In the genomic region with DNA sequence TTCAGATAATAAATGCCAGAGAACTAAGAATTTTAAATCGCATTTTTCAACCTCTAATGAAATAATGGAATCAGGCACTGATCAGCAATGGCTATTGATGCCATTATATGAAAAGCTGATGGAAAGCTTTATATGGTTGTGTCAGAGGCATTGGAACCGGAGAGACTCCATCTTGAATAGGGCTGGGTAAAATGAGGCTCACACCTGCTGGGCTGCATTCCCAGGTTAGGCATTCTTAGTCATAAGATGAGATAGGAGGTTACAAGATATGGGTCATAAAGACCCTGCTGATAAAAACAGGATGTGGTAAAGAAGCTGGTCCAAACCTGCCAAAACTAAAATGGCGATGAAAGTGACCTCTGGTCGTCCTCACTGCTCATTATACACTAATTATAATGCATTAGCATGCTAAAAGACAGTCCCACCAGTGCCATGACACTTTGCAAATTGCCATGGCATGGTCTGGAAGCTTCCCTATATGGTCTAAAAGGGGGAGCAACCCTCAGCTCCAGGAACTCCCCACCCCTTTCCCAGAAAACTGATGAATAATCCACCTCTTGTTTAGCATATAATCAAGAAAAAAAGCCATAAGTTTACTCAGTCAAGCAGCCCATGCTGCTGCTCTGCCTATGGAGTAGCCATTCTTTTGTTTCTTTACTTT, we compare ENCODE assay signal across 1 cellular context.
A peak's percentile ranks its signal among the peaks of the same experiment; 100 is the strongest.
TF ChIP-seq lines count a peak whose summit lies in the region.

No MANE protein-coding gene starts in this region.

TF ChIP-seq in K562, 482 proteins besides CTCF, POLR2A, EP300 and RAD21 (continued from another document and continues in another):
- TF ChIP-seq, protein P1, sequence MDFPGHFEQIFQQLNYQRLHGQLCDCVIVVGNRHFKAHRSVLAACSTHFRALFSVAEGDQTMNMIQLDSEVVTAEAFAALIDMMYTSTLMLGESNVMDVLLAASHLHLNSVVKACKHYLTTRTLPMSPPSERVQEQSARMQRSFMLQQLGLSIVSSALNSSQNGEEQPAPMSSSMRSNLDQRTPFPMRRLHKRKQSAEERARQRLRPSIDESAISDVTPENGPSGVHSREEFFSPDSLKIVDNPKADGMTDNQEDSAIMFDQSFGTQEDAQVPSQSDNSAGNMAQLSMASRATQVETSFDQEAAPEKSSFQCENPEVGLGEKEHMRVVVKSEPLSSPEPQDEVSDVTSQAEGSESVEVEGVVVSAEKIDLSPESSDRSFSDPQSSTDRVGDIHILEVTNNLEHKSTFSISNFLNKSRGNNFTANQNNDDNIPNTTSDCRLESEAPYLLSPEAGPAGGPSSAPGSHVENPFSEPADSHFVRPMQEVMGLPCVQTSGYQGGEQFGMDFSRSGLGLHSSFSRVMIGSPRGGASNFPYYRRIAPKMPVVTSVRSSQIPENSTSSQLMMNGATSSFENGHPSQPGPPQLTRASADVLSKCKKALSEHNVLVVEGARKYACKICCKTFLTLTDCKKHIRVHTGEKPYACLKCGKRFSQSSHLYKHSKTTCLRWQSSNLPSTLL (IDR thresholded peaks at IDR 0.05), result no peak
- TF ChIP-seq TEAD2 (tag; IDR thresholded peaks at IDR 0.05) (peak; percentile 79), ATF7 (IDR thresholded peaks at IDR 0.05) (no peak), BCL6 (CRISPR knock-in tag; IDR thresholded peaks at IDR 0.05) (peak; percentile 97), JUND (IDR thresholded peaks at IDR 0.05; ENCODE audit: borderline replicate concordance, low read depth, low read length) (no peak), JUND (tag; IDR thresholded peaks at IDR 0.05; ENCODE audit: borderline replicate concordance, low read depth, low read length) (peak; percentile 48; the same call in 1 of the 3 replicates), PHF8 (IDR thresholded peaks at IDR 0.05; ENCODE audit: borderline replicate concordance, low read length) (no peak), DMBX1 (CRISPR knock-in tag; IDR thresholded peaks at IDR 0.05; ENCODE audit: borderline replicate concordance) (peak; percentile 91), CHD4 (IDR thresholded peaks at IDR 0.05; ENCODE audit: insufficient read depth, insufficient replicate concordance, low read depth, low read length, poor library complexity, severe bottlenecking) (no peak), YY1 (IDR thresholded peaks at IDR 0.05; ENCODE audit: borderline replicate concordance in 1 of 3, control insufficient read depth in 1 of 3, extremely low read depth in 1 of 3, insufficient read depth in 3 of 3, insufficient read length in 1 of 3, insufficient replicate concordance in 2 of 3, low read depth in 1 of 3, low read length in 2 of 3) (peak in 1 of 3 experiments; percentile 27), ZEB2 (IDR thresholded peaks at IDR 0.05) (peak; percentile 69), ZFPM2 (CRISPR knock-in tag; IDR thresholded peaks at IDR 0.05) (no peak), MYC (IDR thresholded peaks at IDR 0.05; ENCODE audit: low read depth, low read length) (no peak), MYC (CRISPR knock-in tag; IDR thresholded peaks at IDR 0.05; ENCODE audit: borderline replicate concordance, low read depth) (peak; percentile 54; the same call in 1 of the 2 replicates), ASH1L (IDR thresholded peaks at IDR 0.05; ENCODE audit: borderline replicate concordance, low read depth, partially characterized antibody) (no peak), CBX5 (IDR thresholded peaks at IDR 0.05; ENCODE audit: borderline replicate concordance, low read depth) (no peak), E2F3 (CRISPR knock-in tag; IDR thresholded peaks at IDR 0.05) (peak; percentile 95), C11orf30 (IDR thresholded peaks at IDR 0.05; ENCODE audit: low read depth) (no peak), GTF2A2 (tag; IDR thresholded peaks at IDR 0.05) (peak; percentile 88), ZNF766 (CRISPR knock-in tag; conservative IDR thresholded peaks at IDR 0.05) (peak; percentile 97), HIVEP1 (CRISPR knock-in tag; IDR thresholded peaks at IDR 0.05) (peak; percentile 90), ZNF830 (CRISPR knock-in tag; IDR thresholded peaks at IDR 0.05) (0 out of 2 replicates have a peak, but pooled peaks have one; percentile 56)
- TF ChIP-seq, protein P2, sequence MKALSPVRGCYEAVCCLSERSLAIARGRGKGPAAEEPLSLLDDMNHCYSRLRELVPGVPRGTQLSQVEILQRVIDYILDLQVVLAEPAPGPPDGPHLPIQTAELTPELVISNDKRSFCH (CRISPR knock-in tag; IDR thresholded peaks at IDR 0.05), result no peak
- TF ChIP-seq, protein P2 (tag; IDR thresholded peaks at IDR 0.05), result peak; percentile 94
- TF ChIP-seq, protein P3, sequence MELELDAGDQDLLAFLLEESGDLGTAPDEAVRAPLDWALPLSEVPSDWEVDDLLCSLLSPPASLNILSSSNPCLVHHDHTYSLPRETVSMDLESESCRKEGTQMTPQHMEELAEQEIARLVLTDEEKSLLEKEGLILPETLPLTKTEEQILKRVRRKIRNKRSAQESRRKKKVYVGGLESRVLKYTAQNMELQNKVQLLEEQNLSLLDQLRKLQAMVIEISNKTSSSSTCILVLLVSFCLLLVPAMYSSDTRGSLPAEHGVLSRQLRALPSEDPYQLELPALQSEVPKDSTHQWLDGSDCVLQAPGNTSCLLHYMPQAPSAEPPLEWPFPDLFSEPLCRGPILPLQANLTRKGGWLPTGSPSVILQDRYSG (tag; conservative IDR thresholded peaks at IDR 0.05; ENCODE audit: low read depth), result peak; percentile 97
- TF ChIP-seq, protein P4, sequence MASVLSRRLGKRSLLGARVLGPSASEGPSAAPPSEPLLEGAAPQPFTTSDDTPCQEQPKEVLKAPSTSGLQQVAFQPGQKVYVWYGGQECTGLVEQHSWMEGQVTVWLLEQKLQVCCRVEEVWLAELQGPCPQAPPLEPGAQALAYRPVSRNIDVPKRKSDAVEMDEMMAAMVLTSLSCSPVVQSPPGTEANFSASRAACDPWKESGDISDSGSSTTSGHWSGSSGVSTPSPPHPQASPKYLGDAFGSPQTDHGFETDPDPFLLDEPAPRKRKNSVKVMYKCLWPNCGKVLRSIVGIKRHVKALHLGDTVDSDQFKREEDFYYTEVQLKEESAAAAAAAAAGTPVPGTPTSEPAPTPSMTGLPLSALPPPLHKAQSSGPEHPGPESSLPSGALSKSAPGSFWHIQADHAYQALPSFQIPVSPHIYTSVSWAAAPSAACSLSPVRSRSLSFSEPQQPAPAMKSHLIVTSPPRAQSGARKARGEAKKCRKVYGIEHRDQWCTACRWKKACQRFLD (CRISPR knock-in tag; IDR thresholded peaks at IDR 0.05), result peak; percentile 99
- TF ChIP-seq, protein P5, sequence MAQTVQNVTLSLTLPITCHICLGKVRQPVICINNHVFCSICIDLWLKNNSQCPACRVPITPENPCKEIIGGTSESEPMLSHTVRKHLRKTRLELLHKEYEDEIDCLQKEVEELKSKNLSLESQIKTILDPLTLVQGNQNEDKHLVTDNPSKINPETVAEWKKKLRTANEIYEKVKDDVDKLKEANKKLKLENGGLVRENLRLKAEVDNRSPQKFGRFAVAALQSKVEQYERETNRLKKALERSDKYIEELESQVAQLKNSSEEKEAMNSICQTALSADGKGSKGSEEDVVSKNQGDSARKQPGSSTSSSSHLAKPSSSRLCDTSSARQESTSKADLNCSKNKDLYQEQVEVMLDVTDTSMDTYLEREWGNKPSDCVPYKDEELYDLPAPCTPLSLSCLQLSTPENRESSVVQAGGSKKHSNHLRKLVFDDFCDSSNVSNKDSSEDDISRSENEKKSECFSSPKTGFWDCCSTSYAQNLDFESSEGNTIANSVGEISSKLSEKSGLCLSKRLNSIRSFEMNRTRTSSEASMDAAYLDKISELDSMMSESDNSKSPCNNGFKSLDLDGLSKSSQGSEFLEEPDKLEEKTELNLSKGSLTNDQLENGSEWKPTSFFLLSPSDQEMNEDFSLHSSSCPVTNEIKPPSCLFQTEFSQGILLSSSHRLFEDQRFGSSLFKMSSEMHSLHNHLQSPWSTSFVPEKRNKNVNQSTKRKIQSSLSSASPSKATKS (CRISPR knock-in tag; IDR thresholded peaks at IDR 0.05), result 0 out of 2 replicates have a peak, but pooled peaks have one; percentile 61
- TF ChIP-seq, protein P6, sequence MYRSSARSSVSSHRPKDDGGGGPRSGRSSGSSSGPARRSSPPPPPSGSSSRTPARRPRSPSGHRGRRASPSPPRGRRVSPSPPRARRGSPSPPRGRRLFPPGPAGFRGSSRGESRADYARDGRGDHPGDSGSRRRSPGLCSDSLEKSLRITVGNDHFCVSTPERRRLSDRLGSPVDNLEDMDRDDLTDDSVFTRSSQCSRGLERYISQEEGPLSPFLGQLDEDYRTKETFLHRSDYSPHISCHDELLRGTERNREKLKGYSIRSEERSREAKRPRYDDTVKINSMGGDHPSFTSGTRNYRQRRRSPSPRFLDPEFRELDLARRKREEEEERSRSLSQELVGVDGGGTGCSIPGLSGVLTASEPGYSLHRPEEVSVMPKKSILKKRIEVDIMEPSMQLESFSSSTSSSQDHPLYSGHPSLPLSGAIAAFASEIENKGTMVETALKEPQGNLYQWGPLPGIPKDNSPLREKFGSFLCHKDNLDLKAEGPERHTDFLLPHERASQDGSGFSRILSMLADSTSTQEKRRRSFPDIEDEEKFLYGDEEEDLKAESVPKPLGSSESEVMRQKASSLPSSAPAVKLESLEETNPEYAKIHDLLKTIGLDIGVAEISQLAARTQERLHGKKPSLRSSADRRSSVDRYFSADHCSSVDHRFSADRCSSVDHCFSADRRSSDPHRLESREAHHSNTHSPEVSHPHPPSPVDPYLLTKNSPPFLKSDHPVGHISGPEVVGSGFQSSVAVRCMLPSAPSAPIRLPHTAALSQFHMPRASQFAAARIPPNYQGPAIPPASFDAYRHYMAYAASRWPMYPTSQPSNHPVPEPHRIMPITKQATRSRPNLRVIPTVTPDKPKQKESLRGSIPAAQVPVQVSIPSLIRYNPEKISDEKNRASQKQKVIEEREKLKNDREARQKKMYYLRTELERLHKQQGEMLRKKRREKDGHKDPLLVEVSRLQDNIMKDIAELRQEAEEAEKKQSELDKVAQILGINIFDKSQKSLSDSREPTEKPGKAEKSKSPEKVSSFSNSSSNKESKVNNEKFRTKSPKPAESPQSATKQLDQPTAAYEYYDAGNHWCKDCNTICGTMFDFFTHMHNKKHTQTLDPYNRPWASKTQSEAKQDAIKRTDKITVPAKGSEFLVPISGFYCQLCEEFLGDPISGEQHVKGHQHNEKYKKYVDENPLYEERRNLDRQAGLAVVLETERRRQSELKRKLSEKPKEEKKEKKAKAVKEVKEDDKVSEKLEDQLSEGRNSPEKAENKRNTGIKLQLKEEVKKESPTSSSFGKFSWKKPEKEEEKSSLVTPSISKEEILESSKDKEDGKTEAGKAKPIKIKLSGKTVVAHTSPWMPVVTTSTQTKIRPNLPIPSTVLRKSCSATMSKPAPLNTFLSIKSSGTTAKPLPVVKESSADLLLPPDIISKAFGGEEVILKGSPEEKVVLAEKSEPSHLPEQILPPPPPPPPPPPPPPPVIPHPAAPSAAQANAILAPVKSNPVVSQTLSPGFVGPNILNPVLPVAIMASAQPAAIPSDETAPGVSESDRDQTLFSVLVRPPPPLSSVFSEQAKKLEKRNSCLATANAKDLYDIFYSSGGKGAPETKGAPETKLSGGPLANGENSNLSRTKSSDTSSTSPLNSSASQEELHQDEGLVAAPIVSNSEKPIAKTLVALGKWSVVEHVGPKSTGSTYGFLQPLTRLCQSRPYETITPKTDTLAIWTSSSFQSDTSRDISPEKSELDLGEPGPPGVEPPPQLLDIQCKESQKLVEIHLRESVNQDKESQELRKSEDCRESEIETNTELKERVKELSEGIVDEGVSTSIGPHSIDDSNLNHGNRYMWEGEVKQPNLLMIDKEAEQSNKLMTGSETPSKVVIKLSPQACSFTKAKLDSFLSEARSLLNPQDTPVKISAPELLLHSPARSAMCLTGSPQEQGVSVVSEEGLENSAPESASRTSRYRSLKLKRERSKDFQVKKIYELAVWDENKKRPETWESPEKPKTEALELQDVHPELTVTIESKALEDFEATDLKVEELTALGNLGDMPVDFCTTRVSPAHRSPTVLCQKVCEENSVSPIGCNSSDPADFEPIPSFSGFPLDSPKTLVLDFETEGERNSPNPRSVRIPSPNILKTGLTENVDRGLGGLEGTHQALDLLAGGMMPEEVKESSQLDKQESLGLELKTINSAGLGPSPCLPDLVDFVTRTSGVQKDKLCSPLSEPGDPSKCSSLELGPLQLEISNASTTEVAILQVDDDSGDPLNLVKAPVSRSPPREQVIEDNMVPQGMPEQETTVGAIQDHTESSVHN (IDR thresholded peaks at IDR 0.05; ENCODE audit: borderline replicate concordance in 1 of 2, low read depth in 1 of 2), result no peak
- TF ChIP-seq, protein P7, sequence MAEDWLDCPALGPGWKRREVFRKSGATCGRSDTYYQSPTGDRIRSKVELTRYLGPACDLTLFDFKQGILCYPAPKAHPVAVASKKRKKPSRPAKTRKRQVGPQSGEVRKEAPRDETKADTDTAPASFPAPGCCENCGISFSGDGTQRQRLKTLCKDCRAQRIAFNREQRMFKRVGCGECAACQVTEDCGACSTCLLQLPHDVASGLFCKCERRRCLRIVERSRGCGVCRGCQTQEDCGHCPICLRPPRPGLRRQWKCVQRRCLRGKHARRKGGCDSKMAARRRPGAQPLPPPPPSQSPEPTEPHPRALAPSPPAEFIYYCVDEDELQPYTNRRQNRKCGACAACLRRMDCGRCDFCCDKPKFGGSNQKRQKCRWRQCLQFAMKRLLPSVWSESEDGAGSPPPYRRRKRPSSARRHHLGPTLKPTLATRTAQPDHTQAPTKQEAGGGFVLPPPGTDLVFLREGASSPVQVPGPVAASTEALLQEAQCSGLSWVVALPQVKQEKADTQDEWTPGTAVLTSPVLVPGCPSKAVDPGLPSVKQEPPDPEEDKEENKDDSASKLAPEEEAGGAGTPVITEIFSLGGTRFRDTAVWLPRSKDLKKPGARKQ (CRISPR knock-in tag; IDR thresholded peaks at IDR 0.05), result no peak; the same call in 1 of the 2 replicates
- TF ChIP-seq, protein P8, sequence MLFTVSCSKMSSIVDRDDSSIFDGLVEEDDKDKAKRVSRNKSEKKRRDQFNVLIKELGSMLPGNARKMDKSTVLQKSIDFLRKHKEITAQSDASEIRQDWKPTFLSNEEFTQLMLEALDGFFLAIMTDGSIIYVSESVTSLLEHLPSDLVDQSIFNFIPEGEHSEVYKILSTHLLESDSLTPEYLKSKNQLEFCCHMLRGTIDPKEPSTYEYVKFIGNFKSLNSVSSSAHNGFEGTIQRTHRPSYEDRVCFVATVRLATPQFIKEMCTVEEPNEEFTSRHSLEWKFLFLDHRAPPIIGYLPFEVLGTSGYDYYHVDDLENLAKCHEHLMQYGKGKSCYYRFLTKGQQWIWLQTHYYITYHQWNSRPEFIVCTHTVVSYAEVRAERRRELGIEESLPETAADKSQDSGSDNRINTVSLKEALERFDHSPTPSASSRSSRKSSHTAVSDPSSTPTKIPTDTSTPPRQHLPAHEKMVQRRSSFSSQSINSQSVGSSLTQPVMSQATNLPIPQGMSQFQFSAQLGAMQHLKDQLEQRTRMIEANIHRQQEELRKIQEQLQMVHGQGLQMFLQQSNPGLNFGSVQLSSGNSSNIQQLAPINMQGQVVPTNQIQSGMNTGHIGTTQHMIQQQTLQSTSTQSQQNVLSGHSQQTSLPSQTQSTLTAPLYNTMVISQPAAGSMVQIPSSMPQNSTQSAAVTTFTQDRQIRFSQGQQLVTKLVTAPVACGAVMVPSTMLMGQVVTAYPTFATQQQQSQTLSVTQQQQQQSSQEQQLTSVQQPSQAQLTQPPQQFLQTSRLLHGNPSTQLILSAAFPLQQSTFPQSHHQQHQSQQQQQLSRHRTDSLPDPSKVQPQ (CRISPR knock-in tag; IDR thresholded peaks at IDR 0.05; ENCODE audit: borderline replicate concordance), result peak; percentile 80; the same call in 1 of the 2 replicates
